In the genomic region with DNA sequence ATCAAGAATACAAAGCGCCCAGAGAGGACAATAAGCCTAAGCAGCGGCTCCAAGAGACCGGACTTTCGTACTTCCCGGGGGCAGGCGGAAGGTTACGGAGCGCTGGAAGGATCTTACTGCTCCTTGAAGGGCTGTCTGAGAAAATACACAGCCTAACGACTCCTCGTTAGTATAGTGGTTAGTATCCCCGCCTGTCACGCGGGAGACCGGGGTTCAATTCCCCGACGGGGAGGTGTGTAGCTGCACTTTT, we compare ENCODE assay signal across 8 cellular contexts. TPM values are rescaled to one million over a fixed set of nuclear protein-coding genes. Genes with fewer than 3 reads are reported as not detected.
DNase-seq lines count a peak whose midpoint lies in the region; ATAC-seq and TF ChIP-seq lines count a peak whose summit lies in the region.

No MANE protein-coding gene starts in this region.

- peaks cover 8% of the 10 kb centered on the region for H3K36me3 Mint-ChIP-seq in neural progenitor cell

- H3K4me3 Mint-ChIP-seq in neural progenitor cell, result peak overlapping the region; percentile 97

- no peak overlapping the region for H3K9ac ChIP-seq in neural progenitor cell

- H3F3A ChIP-seq in neural progenitor cell (ENCODE audit: low read depth), result peaks cover 19% of the 10 kb centered on the region

- no peaks in the 10 kb centered on the region for H4K20me1 ChIP-seq in neural progenitor cell (ENCODE audit: low read depth)

- H2AFZ ChIP-seq in neural progenitor cell (replicated peaks), result peak overlapping the region; percentile 71

- TF ChIP-seq CTCF in RWPE2 (IDR thresholded peaks at IDR 0.05; ENCODE audit: poor library complexity, severe bottlenecking), result no peak
- TF ChIP-seq CTCF in foreskin keratinocyte (conservative IDR thresholded peaks at IDR 0.05), result no peak
- no peak for TF ChIP-seq CTCF in neural progenitor cell (IDR thresholded peaks at IDR 0.05)

- H3K27me3 Mint-ChIP-seq in neural progenitor cell (ENCODE audit: insufficient read depth, low read depth), result peaks cover 19% of the 10 kb centered on the region

- H3K4me2 ChIP-seq in neural progenitor cell, result peak overlapping the region; percentile 75

- H3K27ac Mint-ChIP-seq in neural progenitor cell, result peak overlapping the region; percentile 100

- peaks cover 15% of the 10 kb centered on the region for H3K9me3 Mint-ChIP-seq in neural progenitor cell

- H3K27ac ChIP-seq in RWPE2 (ENCODE audit: poor library complexity, severe bottlenecking), result peak overlapping the region; percentile 83
- peak overlapping the region; percentile 42 for H3K27ac ChIP-seq in foreskin keratinocyte
- peak overlapping the region; percentile 90 for H3K27ac ChIP-seq in neural progenitor cell

- peaks cover 16% of the 10 kb centered on the region for H3K4me1 Mint-ChIP-seq in neural progenitor cell

- no peaks in the 10 kb centered on the region for H3K4me1 ChIP-seq in RWPE2 (ENCODE audit: insufficient read depth, poor library complexity, severe bottlenecking)
- H3K4me1 ChIP-seq in foreskin keratinocyte, result no peaks in the 10 kb centered on the region
- H3K4me1 ChIP-seq in neural progenitor cell, result no peaks in the 10 kb centered on the region

- H3K4me3 ChIP-seq in RWPE2 (ENCODE audit: severe bottlenecking) (peak overlapping the region; percentile 54), neural progenitor cell (peak overlapping the region; percentile 66)

- H3K27me3 ChIP-seq in RWPE2 (ENCODE audit: insufficient read depth, poor library complexity, severe bottlenecking), result no peaks in the 10 kb centered on the region
- no peaks in the 10 kb centered on the region for H3K27me3 ChIP-seq in foreskin keratinocyte
- no peaks in the 10 kb centered on the region for H3K27me3 ChIP-seq in neural progenitor cell

- TF ChIP-seq RAD21 in Ishikawa (IDR thresholded peaks at IDR 0.05; ENCODE audit: low read depth), result no peak

- H3K36me3 ChIP-seq in RWPE2 (ENCODE audit: low read depth) (no peaks in the 10 kb centered on the region), neural progenitor cell (no peaks in the 10 kb centered on the region)

- H3K9me3 ChIP-seq in RWPE2 (ENCODE audit: severe bottlenecking), result no peaks in the 10 kb centered on the region
- H3K9me3 ChIP-seq in neural progenitor cell (ENCODE audit: low read depth), result no peaks in the 10 kb centered on the region

- DNase-seq in DMS79 (lab: John Stamatoyannopoulos, UW), result peak; percentile 82
- peak; percentile 78 for DNase-seq in RWPE2 (ENCODE audit: low spot score)
- DNase-seq in activated gamma-delta T cell treated with anti-CD3 and anti-CD28 coated beads, Interleukin-2, amount 50 U/mL, for 16 hours (ENCODE audit: low read depth), result peak; percentile 82
- no peak for DNase-seq in foreskin keratinocyte
- peak; percentile 92 for DNase-seq in neural progenitor cell (ENCODE audit: low spot score)
- DNase-seq in stromal cell of bone marrow (ENCODE audit: low read depth), result peak; percentile 86

- no peak for TF ChIP-seq EP300 in Ishikawa (IDR thresholded peaks at IDR 0.05; ENCODE audit: borderline replicate concordance)

- peak; percentile 58 for ATAC-seq in GM21619 (IDR thresholded peaks at IDR 0.05; ENCODE audit: unreplicated experiment)
- peak; percentile 74 for ATAC-seq in RWPE2 (ENCODE audit: low read depth)
- peak; percentile 80 for ATAC-seq in foreskin keratinocyte

- H3K79me2 ChIP-seq in neural progenitor cell (ENCODE audit: low read depth), result no peaks in the 10 kb centered on the region

TF ChIP-seq in Ishikawa, 13 proteins besides CTCF, POLR2A, EP300 and RAD21:
- peak; percentile 86 for TF ChIP-seq TEAD4 (IDR thresholded peaks at IDR 0.05)
- TF ChIP-seq YY1 (IDR thresholded peaks at IDR 0.05; ENCODE audit: low read depth), result no peak
TF ChIP-seq in Ishikawa: peak in this region for 1.

RNA-seq across cellular contexts. Expression of a gene that starts 12.1 kb away (rescaled TPM):
- total RNA-seq in foreskin keratinocyte (122 and 145 TPM in 2 replicates), neural progenitor cell (ENCODE audit: low replicate concordance) (364 and 513 TPM in 2 replicates)
- 34.2 and 47.8 TPM in 2 replicates for polyA plus RNA-seq in foreskin keratinocyte

Comparison
In these comparisons a context has a peak if more than half of its experiments do, and no peak if none do; other contexts are left out.
1. DNase-seq: peak in DMS79 (single experiment), RWPE2 (single experiment), activated gamma-delta T cell treated with anti-CD3 and anti-CD28 coated beads, Interleukin-2, amount 50 U/mL, for 16 hours (single experiment), neural progenitor cell (single experiment) and stromal cell of bone marrow (single experiment); none in foreskin keratinocyte (0 of 2).
2. Peak in every context shown above with its lines, with median percentiles within 50 percentile points of each other: ATAC-seq and H3K27ac ChIP-seq.